ENCODE assay signal across 1 cellular context in genomic region chr11:65403607-65404121, GRCh38.
TF ChIP-seq lines count a peak whose summit lies in the region.

No MANE protein-coding gene starts in this region.

TF ChIP-seq in GM23338, 12 proteins besides CTCF, POLR2A, EP300 and RAD21 (continued from another document):
- TF ChIP-seq REST (IDR thresholded peaks at IDR 0.05; ENCODE audit: unreplicated experiment) (no peak), CREB1 (CRISPR knock-in tag; IDR thresholded peaks at IDR 0.05; ENCODE audit: low read depth) (no peak), ZNF331 (CRISPR knock-in tag; IDR thresholded peaks at IDR 0.05; ENCODE audit: low read depth) (no peak), ZNF114 (CRISPR knock-in tag; IDR thresholded peaks at IDR 0.05) (no peak), EZH2 (IDR thresholded peaks at IDR 0.05; ENCODE audit: low read depth, unreplicated experiment) (no peak), EZH2phosphoT487 (IDR thresholded peaks at IDR 0.05; ENCODE audit: unreplicated experiment) (no peak), ZNF462 (CRISPR knock-in tag; IDR thresholded peaks at IDR 0.05) (no peak), POLR2AphosphoS5 (IDR thresholded peaks at IDR 0.05; ENCODE audit: low read depth) (no peak), STAT1 (IDR thresholded peaks at IDR 0.05; ENCODE audit: unreplicated experiment) (no peak), NANOG (IDR thresholded peaks at IDR 0.05; ENCODE audit: borderline replicate concordance) (no peak)
